22 cellular contexts compared by ENCODE assay signal in the genomic region with DNA sequence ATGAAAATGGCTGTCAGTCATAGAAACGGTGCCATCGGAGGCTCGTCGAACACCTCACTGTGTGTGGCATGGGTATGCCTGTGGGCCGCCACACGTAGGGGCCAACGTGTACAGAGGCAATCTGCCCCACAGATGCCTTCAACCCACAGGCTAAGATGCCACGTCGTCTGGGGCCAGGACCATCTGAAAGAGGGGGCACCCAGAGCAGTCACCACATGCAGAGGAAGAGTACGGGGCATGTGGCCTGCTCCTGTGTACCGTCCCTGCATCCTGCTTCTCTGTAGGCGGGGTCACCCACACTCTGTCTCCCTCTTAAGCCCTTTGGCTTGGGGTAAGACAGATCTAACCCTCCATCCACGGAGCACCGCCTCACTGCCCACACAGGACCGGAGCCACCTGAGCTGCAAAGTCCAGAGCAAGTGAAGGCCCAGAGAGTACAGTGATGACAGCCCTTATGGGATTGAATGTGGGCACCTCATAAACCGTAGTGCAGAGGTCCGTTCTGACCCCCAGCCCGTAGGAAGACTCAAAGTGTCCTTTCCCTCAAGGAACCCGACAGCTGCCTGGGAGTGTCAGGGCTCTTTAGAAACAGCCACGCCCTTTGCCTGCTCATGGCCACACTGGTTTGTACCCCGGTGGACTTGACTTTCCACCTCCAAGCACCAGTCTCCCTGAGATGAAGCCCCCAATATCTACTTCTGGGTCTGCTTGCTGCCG.
DNase-seq lines count a peak whose midpoint lies in the region; ATAC-seq and TF ChIP-seq lines count a peak whose summit lies in the region.
"Had no signal": no experiment of that assay in that cellular context is flagged by ENCODE, and none has a peak within 500 bp of the region (broad histone marks: within the 10 kb centered on the region; RNA-seq: fewer than 3 reads in every experiment).

No MANE protein-coding gene starts in this region.

- CTCF ChIA-PET in AG04450 (lab: Charles Lee): no interaction called here

- H3K36me3 ChIP-seq in endodermal cell (ENCODE audit: control insufficient read depth, insufficient read depth, low read length): no peaks in the 10 kb centered on the region
- no peaks in the 10 kb centered on the region for H3K36me3 ChIP-seq in ovary
- H3K36me3 ChIP-seq in esophagus squamous epithelium: no peaks in the 10 kb centered on the region
- H3K36me3 ChIP-seq: colonic mucosa, right lobe of liver had no signal

- no peaks in the 10 kb centered on the region for H3K4me1 ChIP-seq in endodermal cell (ENCODE audit: control insufficient read depth, insufficient read depth, low read length)
- H3K4me1 ChIP-seq in ovary (ENCODE audit: insufficient read depth): peaks cover 5% of the 10 kb centered on the region
- H3K4me1 ChIP-seq in esophagus squamous epithelium: peaks cover 0 to 7% (median 0%) of the 10 kb centered on the region in 3 donors
- H3K4me1 ChIP-seq: body of pancreas, colonic mucosa, parathyroid adenoma, right lobe of liver had no signal

- H3K9ac ChIP-seq in endodermal cell (ENCODE audit: extremely low read depth, low read length, poor library complexity, severe bottlenecking): no peak overlapping the region
- H3K9ac ChIP-seq: parathyroid adenoma had no signal

- TF ChIP-seq CTCF in AG04450 (IDR thresholded peaks at IDR 0.05; ENCODE audit: low read depth, low read length): no peak
- no peak for TF ChIP-seq CTCF in endodermal cell (conservative IDR thresholded peaks at IDR 0.05)
- TF ChIP-seq CTCF in ovary (IDR thresholded peaks at IDR 0.05): no peak
- no peak for TF ChIP-seq CTCF in esophagus squamous epithelium (IDR thresholded peaks at IDR 0.05)

- H3K9me3 Mint-ChIP-seq in endodermal cell: peaks cover 4% of the 10 kb centered on the region
- H3K9me3 Mint-ChIP-seq: activated naive CD8-positive, alpha-beta T cell treated with anti-CD3 and anti-CD28 coated beads, Interleukin-2, amount 10 ng/mL, durations not matched to agents 7 days and 5 days; mesothelial cell of epicardium; natural killer cell treated with Interleukin-12 subunit alpha and Interleukin-12 subunit beta and Interleukin-15 and Interleukin-18, amount 100 ng/mL, for 72 hours had no signal

- H3K27ac ChIP-seq in AG04450 (ENCODE audit: low read depth, low read length) (peak overlapping the region; percentile 52), endodermal cell (ENCODE audit: low read depth, low read length) (no peak overlapping the region), ovary (no peak overlapping the region), esophagus squamous epithelium (no peak overlapping the region)
- H3K27ac ChIP-seq: body of pancreas, colonic mucosa, parathyroid adenoma, right lobe of liver had no signal

- H3K4me1 Mint-ChIP-seq in endodermal cell: peaks cover 20% of the 10 kb centered on the region
- H3K4me1 Mint-ChIP-seq in T-helper 17 cell: no peaks in the 10 kb centered on the region
- H3K4me1 Mint-ChIP-seq: activated naive CD8-positive, alpha-beta T cell treated with anti-CD3 and anti-CD28 coated beads, Interleukin-2, amount 10 ng/mL, durations not matched to agents 7 days and 5 days; CD14-positive monocyte had no signal

- H3K27me3 ChIP-seq in AG04450 (ENCODE audit: control insufficient read depth, insufficient read depth, low read length) (no peaks in the 10 kb centered on the region), endodermal cell (ENCODE audit: control insufficient read depth, insufficient read depth, low read length, poor library complexity, severe bottlenecking) (no peaks in the 10 kb centered on the region), ovary (no peaks in the 10 kb centered on the region), esophagus squamous epithelium (peaks cover 0 to 9% (median 0%) of the 10 kb centered on the region in 4 donors)
- H3K27me3 ChIP-seq: body of pancreas, colonic mucosa, right lobe of liver had no signal

- intact Hi-C loops in ovary (cut with DNase I) (no loop called here), esophagus squamous epithelium (cut with DNase I) (no loop called here)

- H3K4me3 Mint-ChIP-seq in endodermal cell: no peak overlapping the region
- no peak overlapping the region for H3K4me3 Mint-ChIP-seq in T-helper 17 cell
- H3K4me3 Mint-ChIP-seq: activated naive CD8-positive, alpha-beta T cell treated with anti-CD3 and anti-CD28 coated beads, Interleukin-2, amount 10 ng/mL, durations not matched to agents 7 days and 5 days; CD14-positive monocyte; mesothelial cell of epicardium; natural killer cell treated with Interleukin-12 subunit alpha and Interleukin-12 subunit beta and Interleukin-15 and Interleukin-18, amount 100 ng/mL, for 72 hours had no signal

- no peak for TF ChIP-seq POLR2A in ovary (IDR thresholded peaks at IDR 0.05)
- TF ChIP-seq POLR2A in esophagus squamous epithelium (IDR thresholded peaks at IDR 0.05): no peak

- H3K4me3 ChIP-seq in AG04450 (ENCODE audit: low read depth, low read length) (no peak overlapping the region), endodermal cell (ENCODE audit: low read length) (no peak overlapping the region), ovary (no peak overlapping the region), esophagus squamous epithelium (no peak overlapping the region)
- H3K4me3 ChIP-seq: body of pancreas, colonic mucosa, right lobe of liver had no signal

- ATAC-seq in T-helper 17 cell: no peak
- no peak for ATAC-seq in HG02623 (IDR thresholded peaks at IDR 0.05; ENCODE audit: unreplicated experiment)
- no peak for ATAC-seq in GM19324 (IDR thresholded peaks at IDR 0.05; ENCODE audit: low FRiP score, unreplicated experiment)
- ATAC-seq: body of pancreas, right lobe of liver had no signal

- 89 to 92% methylated on average over 17 to 22 of the region's 22 CpGs for WGBS in endodermal cell (ENCODE audit: insufficient coverage in 1 of 2, insufficient read length in 1 of 2), 2 experiments
- WGBS in ovary, 3 donors: 94 to 97% (median 94%) methylated on average over 22 of the region's 22 CpGs
- 75 to 84% methylated on average over 9 to 10 of the region's 22 CpGs for WGBS in esophagus squamous epithelium, 2 donors

- DNase-seq in AG04450 (ENCODE audit: low read depth, low spot score) (no peak), LHCN-M2 (ENCODE audit: low read depth) (peak; percentile 54), endodermal cell (peak; percentile 26), ovary (peak in 4 of 5 donors; percentile 14 to 28 (median 18)), T-helper 17 cell (no peak), esophagus squamous epithelium (lab: John Stamatoyannopoulos, UW) (no peak)
- DNase-seq: activated CD4-positive, alpha-beta T cell treated with anti-CD3 and anti-CD28 coated beads for 4 hours; activated naive CD8-positive, alpha-beta T cell treated with anti-CD3 and anti-CD28 coated beads, Interleukin-2, amount 10 ng/mL, durations not matched to agents 7 days and 5 days; colonic mucosa; KG1; MV-4-11; NCI-H69; SIG-M5; T-helper 1 cell had no signal

- TF ChIP-seq EP300 in ovary (IDR thresholded peaks at IDR 0.05): no peak

- H3K27me3 Mint-ChIP-seq in endodermal cell (ENCODE audit: insufficient read depth) (peaks cover 6% of the 10 kb centered on the region), T-helper 17 cell (peaks cover 41% of the 10 kb centered on the region)
- H3K27me3 Mint-ChIP-seq: activated naive CD8-positive, alpha-beta T cell treated with anti-CD3 and anti-CD28 coated beads, Interleukin-2, amount 10 ng/mL, durations not matched to agents 7 days and 5 days had no signal

- no peaks in the 10 kb centered on the region for H3K36me3 Mint-ChIP-seq in endodermal cell (ENCODE audit: low read depth)
- no peaks in the 10 kb centered on the region for H3K36me3 Mint-ChIP-seq in T-helper 17 cell (ENCODE audit: low read depth)
- H3K36me3 Mint-ChIP-seq: activated naive CD8-positive, alpha-beta T cell treated with anti-CD3 and anti-CD28 coated beads, Interleukin-2, amount 10 ng/mL, durations not matched to agents 7 days and 5 days; CD14-positive monocyte; mesothelial cell of epicardium; natural killer cell treated with Interleukin-12 subunit alpha and Interleukin-12 subunit beta and Interleukin-15 and Interleukin-18, amount 100 ng/mL, for 72 hours had no signal

- H3K9me3 ChIP-seq in AG04450 (ENCODE audit: control insufficient read depth, insufficient read depth, low read length): peaks cover 22% of the 10 kb centered on the region
- H3K9me3 ChIP-seq in endodermal cell (ENCODE audit: control insufficient read depth, low read length): no peaks in the 10 kb centered on the region
- H3K9me3 ChIP-seq in ovary: no peaks in the 10 kb centered on the region
- H3K9me3 ChIP-seq in T-helper 17 cell (ENCODE audit: control insufficient read depth, low read length, poor library complexity, severe bottlenecking): no peaks in the 10 kb centered on the region
- no peaks in the 10 kb centered on the region for H3K9me3 ChIP-seq in esophagus squamous epithelium
- H3K9me3 ChIP-seq: body of pancreas, colonic mucosa, right lobe of liver had no signal

- H3K27ac Mint-ChIP-seq in endodermal cell: no peak overlapping the region
- no peak overlapping the region for H3K27ac Mint-ChIP-seq in T-helper 17 cell
- H3K27ac Mint-ChIP-seq: activated naive CD8-positive, alpha-beta T cell treated with anti-CD3 and anti-CD28 coated beads, Interleukin-2, amount 10 ng/mL, durations not matched to agents 7 days and 5 days; CD14-positive monocyte; mesothelial cell of epicardium; natural killer cell treated with Interleukin-12 subunit alpha and Interleukin-12 subunit beta and Interleukin-15 and Interleukin-18, amount 100 ng/mL, for 72 hours had no signal

- POLR2A ChIA-PET in AG04450 (lab: Yijun Ruan, JAX): no interaction called here

Comparison
In these comparisons a context has a peak if more than half of its experiments do, and no peak if none do; other contexts are left out.
1. DNase-seq: peak in LHCN-M2 (single experiment), endodermal cell (single experiment) and ovary (4 of 5); none in AG04450 (single experiment), T-helper 17 cell (0 of 3) and esophagus squamous epithelium (single experiment).